8 cellular contexts compared by ENCODE assay signal in genomic region chr4:98467627-98468072, GRCh38.
A peak's percentile ranks its signal among the peaks of the same experiment; 100 is the strongest.
DNase-seq lines count a peak whose midpoint lies in the region; ATAC-seq and TF ChIP-seq lines count a peak whose summit lies in the region.

No MANE protein-coding gene starts in this region.

- DNase-seq in AG04449 (ENCODE audit: low read depth, low spot score) (peak; percentile 67), NCI-H2227 (lab: John Stamatoyannopoulos, UW; ENCODE audit: unreplicated experiment) (peak; percentile 84), cerebellar nuclear complex (lab: John Stamatoyannopoulos, UW) (peak; percentile 7 to 76), kidney glomerular epithelial cell (lab: John Stamatoyannopoulos, UW) (peak; percentile 85)
- DNase-seq in activated CD4-positive, CD25-positive, alpha-beta regulatory T cell treated with anti-CD3 and anti-CD28 coated beads, Interleukin-2, amount 50 U/mL, for 16 hours (ENCODE audit: low read depth, low spot score), result peak; percentile 55
- DNase-seq in stimulated activated CD4-positive, alpha-beta T cell treated with anti-CD3 and anti-CD28 coated beads, Interleukin-1b, Interleukin-23, amount 100 ng/mL, for 1 hour (ENCODE audit: low read depth in 2 of 2), result peak; percentile 38 to 50

- ATAC-seq in GM18517 (IDR thresholded peaks at IDR 0.05; ENCODE audit: unreplicated experiment), result peak; percentile 97
- ATAC-seq in HG03064 (IDR thresholded peaks at IDR 0.05; ENCODE audit: low read depth, unreplicated experiment), result peak; percentile 97

- peak overlapping the region; percentile 55 for H3K4me3 ChIP-seq in AG04449 (ENCODE audit: low read depth, low read length)

- POLR2A ChIA-PET in AG04449 (lab: Yijun Ruan, JAX), result interaction anchor here (0.6 to 1.2 kb wide), 2 partner anchors 186 to 215 kb away, joined by 3 to 4 read pairs; no protein-coding TSS in a partner anchor

- TF ChIP-seq CTCF in AG04449 (IDR thresholded peaks at IDR 0.05; ENCODE audit: insufficient read depth, low read length, missing control alignments), result peak; percentile 78

- CTCF ChIA-PET in AG04449 (lab: Yijun Ruan, JAX), result interaction anchor here (0.6 to 3.0 kb wide), 66 partner anchors 9 to 589 kb away, joined by 3 to 33 read pairs (median 4); partner anchors contain the start of genes EIF4E, METAP1 and TSPAN5

Comparison
In these comparisons a context has a peak if more than half of its experiments do, and no peak if none do; other contexts are left out.
1. Peak in every context shown above with its lines: DNase-seq, ATAC-seq and H3K4me3 ChIP-seq.